1 cellular context compared by ENCODE assay signal in genomic region chr7:7569113-7569527, GRCh38.
TF ChIP-seq lines count a peak whose summit lies in the region.

No MANE protein-coding gene starts in this region.

TF ChIP-seq in GM23338, 12 proteins besides CTCF, POLR2A, EP300 and RAD21 (continued from another document):
- TF ChIP-seq ZNF462 (CRISPR knock-in tag; IDR thresholded peaks at IDR 0.05) (no peak), ETS1 (IDR thresholded peaks at IDR 0.05) (no peak), NANOG (IDR thresholded peaks at IDR 0.05; ENCODE audit: borderline replicate concordance) (no peak), EZH2phosphoT487 (IDR thresholded peaks at IDR 0.05; ENCODE audit: unreplicated experiment) (no peak), STAT1 (IDR thresholded peaks at IDR 0.05; ENCODE audit: unreplicated experiment) (no peak), CREB1 (CRISPR knock-in tag; IDR thresholded peaks at IDR 0.05; ENCODE audit: low read depth) (no peak)
TF ChIP-seq in GM23338: peak in this region for 0.
